ENCODE assay signal across 22 cellular contexts in the genomic region with DNA sequence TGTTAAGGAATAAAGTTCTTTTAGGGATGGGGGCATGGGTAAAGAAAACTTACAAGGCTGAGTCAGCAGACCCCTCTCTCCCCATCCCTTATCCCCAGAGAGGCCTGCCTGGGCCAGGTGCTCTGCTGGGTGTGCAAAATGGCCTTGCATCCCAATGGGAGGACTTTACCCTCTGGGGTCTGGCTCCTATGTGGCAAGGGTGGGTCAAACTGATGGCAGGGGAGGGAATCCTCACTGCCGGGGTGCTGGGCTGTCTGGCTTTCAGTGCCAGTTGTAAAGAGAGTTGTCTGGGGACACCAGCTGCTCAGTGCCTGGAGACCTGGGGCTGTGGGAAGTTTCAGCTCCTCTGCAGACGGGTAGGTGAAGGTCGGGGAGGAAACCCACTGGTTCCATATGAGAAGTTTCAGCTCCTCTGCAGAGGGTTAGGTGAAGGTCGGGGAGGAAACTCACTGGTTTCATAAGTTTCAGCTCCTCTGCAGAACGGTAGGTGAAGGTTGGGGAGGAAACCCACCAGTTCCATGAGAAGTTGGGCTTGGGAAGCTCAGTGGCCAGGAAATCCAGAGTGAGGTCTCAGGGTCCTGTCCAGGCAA.
DNase-seq lines count a peak whose midpoint lies in the region; ATAC-seq and TF ChIP-seq lines count a peak whose summit lies in the region.
"Had no signal": no experiment of that assay in that cellular context is flagged by ENCODE, and none has a peak within 500 bp of the region (broad histone marks: within the 10 kb centered on the region; RNA-seq: fewer than 3 reads in every experiment).

No MANE protein-coding gene starts in this region.

- no peaks in the 10 kb centered on the region for H3K4me1 ChIP-seq in PC-9 (replicated peaks; ENCODE audit: insufficient read depth)
- H3K4me1 ChIP-seq: upper lobe of right lung had no signal

- H3K4me1 Mint-ChIP-seq in osteocyte (ENCODE audit: unreplicated experiment) = no peaks in the 10 kb centered on the region
- H3K4me1 Mint-ChIP-seq: memory B cell, naive B cell had no signal

- POLR2A ChIA-PET in PC-9 (lab: Charles Lee; ENCODE audit: unreplicated experiment) = no interaction called here

- no peaks in the 10 kb centered on the region for H4K20me1 ChIP-seq in PC-9 (ENCODE audit: insufficient read depth)

- H3K4me2 ChIP-seq in PC-9 = no peak overlapping the region

- no peak overlapping the region for H3K27ac Mint-ChIP-seq in osteocyte (ENCODE audit: unreplicated experiment)
- H3K27ac Mint-ChIP-seq: memory B cell, naive B cell had no signal

- no peaks in the 10 kb centered on the region for H3K36me3 Mint-ChIP-seq in osteocyte (ENCODE audit: unreplicated experiment)

- no peaks in the 10 kb centered on the region for H3K9me2 ChIP-seq in PC-9 (ENCODE audit: insufficient read depth)

- H3K27ac ChIP-seq in PC-9 = no peak overlapping the region
- H3K27ac ChIP-seq: upper lobe of right lung had no signal

- no TSS peak for BruUV-seq in PC-9 (replicated peaks; lab: Mats Ljungman, UMichigan)

- H2AFZ ChIP-seq in PC-9 = no peak overlapping the region

- peaks cover 8% of the 10 kb centered on the region for H3K9me3 Mint-ChIP-seq in osteocyte (ENCODE audit: unreplicated experiment)

- no peaks in the 10 kb centered on the region for H3K36me3 ChIP-seq in PC-9 (ENCODE audit: low read depth)
- H3K36me3 ChIP-seq: upper lobe of right lung had no signal

- intact Hi-C loops in PC-9 (cut with micrococcal nuclease; ENCODE audit: unreplicated experiment) = no loop called here

- no peaks in the 10 kb centered on the region for H3K9me3 ChIP-seq in PC-9 (ENCODE audit: insufficient read depth, low read depth)
- H3K9me3 ChIP-seq: upper lobe of right lung had no signal

- H3K27me3 ChIP-seq in PC-9 (ENCODE audit: insufficient read depth, low read depth) = peaks cover 85% of the 10 kb centered on the region

- peak; percentile 66 for DNase-seq in osteocyte (ENCODE audit: extremely low spot score, unreplicated experiment)
- no peak for DNase-seq in PC-9
- DNase-seq in SW 1271 (lab: John Stamatoyannopoulos, UW) = no peak
- no peak for DNase-seq in NCI-H510A (lab: John Stamatoyannopoulos, UW)
- DNase-seq: activated naive CD4-positive, alpha-beta T cell treated with anti-CD3 and anti-CD28 coated beads, Interleukin-2, amount 50 U/mL, for 16 hours; anterior cingulate cortex; central memory CD4-positive, alpha-beta T cell; Kasumi-1; left cardiac atrium; naive B cell; NCI-H1092; NCI-H510A treated with DMSO at 0.1 percent for 48 hours; stimulated activated CD4-positive, alpha-beta T cell treated with anti-CD3 and anti-CD28 coated beads, Interleukin-4, amount 100 ng/mL, for 4 hours; T1000; upper lobe of right lung had no signal

- no peaks in the 10 kb centered on the region for H3F3A ChIP-seq in PC-9 (ENCODE audit: insufficient read depth, low read depth)

- H3K27me3 Mint-ChIP-seq in osteocyte (ENCODE audit: unreplicated experiment) = peaks cover 70% of the 10 kb centered on the region

- CTCF ChIA-PET in PC-9 (lab: Charles Lee) = no interaction called here

- no peaks in the 10 kb centered on the region for H3K79me2 ChIP-seq in PC-9 (ENCODE audit: low read depth)

- H3K4me3 ChIP-seq in PC-9 = no peak overlapping the region
- H3K4me3 ChIP-seq: upper lobe of right lung had no signal

- H3K4me3 Mint-ChIP-seq in osteocyte (ENCODE audit: unreplicated experiment) = no peak overlapping the region
- H3K4me3 Mint-ChIP-seq: memory B cell, naive B cell had no signal

- ATAC-seq in GM18909 (IDR thresholded peaks at IDR 0.05; ENCODE audit: poor library complexity, unreplicated experiment) = peak; percentile 68
- peak; percentile 86 for ATAC-seq in GM21526 (IDR thresholded peaks at IDR 0.05; ENCODE audit: low FRiP score, unreplicated experiment)
- ATAC-seq in HG03095 (IDR thresholded peaks at IDR 0.05; ENCODE audit: unreplicated experiment) = peak; percentile 77
- ATAC-seq in GM21723 (IDR thresholded peaks at IDR 0.05; ENCODE audit: unreplicated experiment) = no peak
- ATAC-seq: esophagus mucosa, left cardiac atrium, SK-N-SH treated with all-trans-retinoic acid at 6 μM for 48 hours, upper lobe of right lung had no signal

- TF ChIP-seq CTCF in osteocyte (IDR thresholded peaks at IDR 0.05) = no peak
- no peak for TF ChIP-seq CTCF in PC-9 (conservative IDR thresholded peaks at IDR 0.05)
